In the genomic region with DNA sequence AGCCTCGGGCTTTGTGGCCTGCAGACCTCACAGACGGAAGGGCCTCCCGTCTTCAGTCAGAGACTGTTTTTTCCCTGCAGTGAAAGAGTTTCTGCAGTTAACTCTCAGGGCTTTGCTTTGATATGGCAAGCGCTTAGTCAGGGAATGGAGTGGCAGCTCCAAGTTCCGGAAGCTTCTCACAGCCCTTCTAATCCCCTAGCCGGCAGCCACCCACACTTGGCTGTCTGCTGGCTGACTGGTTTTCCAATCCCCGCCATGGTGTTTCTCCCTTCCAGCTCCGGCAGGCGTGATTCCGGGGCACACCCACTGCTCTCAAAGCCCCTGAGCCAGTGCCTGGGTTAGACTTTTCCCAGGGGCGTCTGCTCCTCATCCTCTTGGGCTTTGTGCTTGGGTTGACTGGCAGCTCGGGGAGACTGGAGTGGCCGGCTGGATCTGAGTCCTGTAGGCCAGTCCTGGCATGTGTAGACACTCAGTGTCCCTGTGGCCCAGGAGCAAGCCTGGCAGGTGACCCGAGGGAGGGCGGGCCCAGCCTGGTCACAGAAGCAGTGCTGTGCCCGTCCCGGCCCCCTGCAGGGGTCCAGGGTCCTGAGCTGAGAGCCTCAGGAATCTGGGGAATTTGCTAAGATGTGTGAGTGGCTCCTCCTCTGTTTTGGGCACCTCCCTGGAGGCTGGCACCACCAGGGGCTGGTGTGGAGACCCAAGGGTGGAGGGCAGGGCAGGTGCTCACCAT, we compare ENCODE assay signal across 12 cellular contexts. TPM values are rescaled to one million over a fixed set of nuclear protein-coding genes. Genes with fewer than 3 reads are reported as not detected.
DNase-seq lines count a peak whose midpoint lies in the region; ATAC-seq and TF ChIP-seq lines count a peak whose summit lies in the region.
"Had no signal": no experiment of that assay in that cellular context is flagged by ENCODE, and none has a peak within 500 bp of the region (broad histone marks: within the 10 kb centered on the region; RNA-seq: fewer than 3 reads in every experiment).

No MANE protein-coding gene starts in this region.

- no peak overlapping the region for H3K4me3 ChIP-seq in ACC112 (ENCODE audit: low read depth, low read length)
- no peak overlapping the region for H3K4me3 ChIP-seq in fibroblast of mammary gland (ENCODE audit: control insufficient read depth, low read depth, low read length)
- H3K4me3 ChIP-seq: tibial artery had no signal

- POLR2A ChIA-PET in RWPE1 (lab: Yijun Ruan, JAX; ENCODE audit: low non-redundant PET), result interaction anchor here (1.0 kb wide), 1 partner anchor 28 kb away, joined by 5 read pairs; no protein-coding TSS in a partner anchor

- H3K27ac ChIP-seq in ACC112 (ENCODE audit: low read depth, low read length) (peak overlapping the region; percentile 36; the same call in 1 of the 2 replicates), RWPE1 (peak overlapping the region; percentile 99)
- H3K27ac ChIP-seq: tibial artery had no signal

- peaks cover 20% of the 10 kb centered on the region for H3K36me3 Mint-ChIP-seq in nephron (ENCODE audit: low read depth)

- H2AFZ ChIP-seq in ACC112 (ENCODE audit: low read length, unreplicated experiment), result no peak overlapping the region

- H3K4me3 Mint-ChIP-seq in nephron, result peak overlapping the region in 1 of 3 experiments; percentile 34

- CTCF ChIA-PET in RWPE1 (lab: Yijun Ruan, JAX), result interaction anchor here (0.6 to 1.2 kb wide), 2 partner anchors 17 to 37 kb away, joined by 3 to 4 read pairs; no protein-coding TSS in a partner anchor

- DNase-seq in RWPE1 (ENCODE audit: low spot score), result no peak
- peak; percentile 79 for DNase-seq in fibroblast of mammary gland (ENCODE audit: low read depth)
- no peak for DNase-seq in activated naive CD4-positive, alpha-beta T cell treated with Interleukin-2 at 50 U/mL for 16 hours
- DNase-seq in HT-29 (ENCODE audit: low spot score), result no peak
- DNase-seq in NCI-H2227 (lab: John Stamatoyannopoulos, UW; ENCODE audit: unreplicated experiment), result no peak
- DNase-seq: activated CD4-positive, CD25-positive, alpha-beta regulatory T cell treated with anti-CD3 and anti-CD28 coated beads, Interleukin-2, amount 50 U/mL, for 72 hours; BE2C; NCI-H1436 treated with DMSO at 0.1 percent for 48 hours; tibial artery had no signal

- no peaks in the 10 kb centered on the region for H3K27me3 ChIP-seq in ACC112 (ENCODE audit: insufficient read depth, low read length)
- H3K27me3 ChIP-seq: BE2C had no signal

- H3K4me1 ChIP-seq in ACC112 (ENCODE audit: control insufficient read depth, insufficient read depth, low read length, unreplicated experiment), result peaks cover 15% of the 10 kb centered on the region

- H3K27ac Mint-ChIP-seq in nephron, result peak overlapping the region; percentile 84 to 93 (median 92)

- H3K27me3 Mint-ChIP-seq in nephron (ENCODE audit: low read depth), result no peaks in the 10 kb centered on the region

- TF ChIP-seq CTCF in RWPE1 (conservative IDR thresholded peaks at IDR 0.05; ENCODE audit: low read depth) (no peak), fibroblast of mammary gland (conservative IDR thresholded peaks at IDR 0.05; ENCODE audit: control insufficient read depth, insufficient read depth, low read depth, low read length) (no peak), nephron (IDR thresholded peaks at IDR 0.05; ENCODE audit: unreplicated experiment in 3 of 3) (no peak)

- ATAC-seq in GM21390 (IDR thresholded peaks at IDR 0.05; ENCODE audit: unreplicated experiment), result no peak

- no peaks in the 10 kb centered on the region for H3K9me3 Mint-ChIP-seq in nephron

- no peaks in the 10 kb centered on the region for H3K36me3 ChIP-seq in ACC112 (ENCODE audit: insufficient read depth, low read length)
- H3K36me3 ChIP-seq: tibial artery had no signal

- H3K4me1 Mint-ChIP-seq in nephron, result peaks cover 42% of the 10 kb centered on the region

- H3K79me2 ChIP-seq in ACC112 (ENCODE audit: control insufficient read depth, insufficient read depth, low read length, unreplicated experiment), result no peaks in the 10 kb centered on the region

RNA-seq across cellular contexts. Expression of gene BAIAP2, which starts 30.0 kb away (rescaled TPM):
- 93.8 and 105 TPM in 2 replicates for total RNA-seq in HT-29 (2014; rRNA removed; shearing (Covaris generic))
